11 cellular contexts compared by ENCODE assay signal in genomic region chr15:99361541-99362185, GRCh38.
DNase-seq lines count a peak whose midpoint lies in the region; ATAC-seq and TF ChIP-seq lines count a peak whose summit lies in the region.
"Had no signal": no experiment of that assay in that cellular context is flagged by ENCODE, and none has a peak within 500 bp of the region (broad histone marks: within the 10 kb centered on the region; RNA-seq: fewer than 3 reads in every experiment).

No MANE protein-coding gene starts in this region.

- H3K9ac ChIP-seq in adipocyte (ENCODE audit: low read length): no peak overlapping the region

- no peaks in the 10 kb centered on the region for H3K27me3 ChIP-seq in adipocyte (replicated peaks; ENCODE audit: control insufficient read depth, insufficient read depth, low read length)

- H3K4me3 ChIP-seq in AG09309 (ENCODE audit: control insufficient read depth, low read depth, low read length) (no peak overlapping the region), adipocyte (ENCODE audit: low read length) (no peak overlapping the region)

- no peak for DNase-seq in AG09309 (ENCODE audit: low read depth)
- peak; percentile 31 for DNase-seq in adipocyte (ENCODE audit: low read depth)
- DNase-seq in iPS-NIHi7 (ENCODE audit: extremely low spot score): peak; percentile 35
- DNase-seq in caudate nucleus (lab: John Stamatoyannopoulos, UW): no peak
- DNase-seq in central memory CD4-positive, alpha-beta T cell: no peak
- DNase-seq: activated gamma-delta T cell, head of caudate nucleus had no signal

- ATAC-seq in HG02759 (IDR thresholded peaks at IDR 0.05; ENCODE audit: unreplicated experiment) (no peak), GM18502 (IDR thresholded peaks at IDR 0.05; ENCODE audit: poor library complexity, unreplicated experiment) (no peak)
- ATAC-seq: sciatic nerve had no signal

- TF ChIP-seq CTCF in AG09309 (IDR thresholded peaks at IDR 0.05; ENCODE audit: control insufficient read depth, insufficient read depth, low read depth, low read length, missing control alignments) (peak; percentile 54), GM12874 (IDR thresholded peaks at IDR 0.05; ENCODE audit: insufficient read depth, low read depth, low read length) (peak; percentile 32; the same call in 1 of the 2 replicates)

- H3K36me3 ChIP-seq in adipocyte (ENCODE audit: control insufficient read depth, insufficient read depth, low read length, severe bottlenecking): peaks cover 9% of the 10 kb centered on the region

- no peaks in the 10 kb centered on the region for H3K4me1 ChIP-seq in adipocyte (ENCODE audit: control insufficient read depth, insufficient read depth, low read length)

- no peaks in the 10 kb centered on the region for H3K9me3 ChIP-seq in adipocyte (ENCODE audit: control insufficient read depth, low read length)

- H3K27ac ChIP-seq in caudate nucleus (ENCODE audit: low read depth, low read length): no peak overlapping the region

Comparison
In these comparisons a context has a peak if more than half of its experiments do, and no peak if none do; other contexts are left out.
1. DNase-seq: peak in adipocyte (single experiment) and iPS-NIHi7 (single experiment); none in AG09309 (single experiment), caudate nucleus (0 of 61) and central memory CD4-positive, alpha-beta T cell (single experiment).